ENCODE assay signal across 12 cellular contexts in genomic region chr13:32253911-32254399, GRCh38.
DNase-seq lines count a peak whose midpoint lies in the region; ATAC-seq and TF ChIP-seq lines count a peak whose summit lies in the region.
"Had no signal": no experiment of that assay in that cellular context is flagged by ENCODE, and none has a peak within 500 bp of the region (broad histone marks: within the 10 kb centered on the region; RNA-seq: fewer than 3 reads in every experiment).

No MANE protein-coding gene starts in this region.

- CTCF ChIA-PET in SK-N-SH (lab: Yijun Ruan, JAX): interaction anchor here (1.0 to 3.3 kb wide), 4 partner anchors 8 to 344 kb away, joined by 3 to 21 read pairs (median 4); no protein-coding TSS in a partner anchor

- intact Hi-C loops in heart left ventricle (cut with DNase I): loop anchor here in 4 of 10 donors (2.0 to 5.0 kb wide), 3 partner anchors 31 to 43 kb away; no protein-coding TSS in a partner anchor

- TF ChIP-seq CTCF in heart left ventricle (IDR thresholded peaks at IDR 0.05): no peak
- no peak for TF ChIP-seq CTCF in thoracic aorta (IDR thresholded peaks at IDR 0.05)
- no peak for TF ChIP-seq CTCF in SK-N-SH (IDR thresholded peaks at IDR 0.05)

- no peaks in the 10 kb centered on the region for H3K9me2 ChIP-seq in SK-N-SH

- peak overlapping the region; percentile 42 for H3K9ac ChIP-seq in mucosa of stomach (ENCODE audit: low read length)
- no peak overlapping the region for H3K9ac ChIP-seq in SK-N-SH

- H3K36me3 ChIP-seq in heart left ventricle: peaks cover 0 to 69% (median 21%) of the 10 kb centered on the region in 9 donors
- H3K36me3 ChIP-seq in mucosa of stomach (ENCODE audit: control insufficient read depth, insufficient read depth, low read length): no peaks in the 10 kb centered on the region
- no peaks in the 10 kb centered on the region for H3K36me3 ChIP-seq in thoracic aorta
- peaks cover 0 to 4% of the 10 kb centered on the region in 2 experiments for H3K36me3 ChIP-seq in SK-N-SH (replicated peaks in 1 of 2; ENCODE audit: control insufficient read depth in 1 of 2, insufficient read depth in 2 of 2, low read length in 1 of 2)

- ATAC-seq in heart left ventricle (peak; percentile 54 to 80 (median 61)), thoracic aorta (ENCODE audit: insufficient number of reproducible peaks, low FRiP score, low read depth) (peak; percentile 52), GM19397 (IDR thresholded peaks at IDR 0.05; ENCODE audit: unreplicated experiment) (no peak), GM21447 (IDR thresholded peaks at IDR 0.05; ENCODE audit: unreplicated experiment) (no peak)
- ATAC-seq: activated T-cell treated with anti-CD3 and anti-CD28 coated beads, Interleukin-2, amount 50 U/mL, for 72 hours; GM23338 had no signal

- no peak for TF ChIP-seq EP300 in SK-N-SH (IDR thresholded peaks at IDR 0.05; ENCODE audit: borderline replicate concordance in 1 of 2, low read depth in 1 of 2, low read length in 1 of 2)

- H3K4me2 ChIP-seq in SK-N-SH: no peak overlapping the region
- H3K4me2 ChIP-seq: GM23338 had no signal

- H3K9me3 ChIP-seq in heart left ventricle (no peaks in the 10 kb centered on the region), mucosa of stomach (ENCODE audit: control insufficient read depth, low read length) (no peaks in the 10 kb centered on the region), thoracic aorta (no peaks in the 10 kb centered on the region), SK-N-SH (no peaks in the 10 kb centered on the region)

- H2AFZ ChIP-seq in SK-N-SH (ENCODE audit: low read depth): no peak overlapping the region
- H2AFZ ChIP-seq: GM23338 had no signal

- WGBS in heart left ventricle, 4 donors: 24 to 34% (median 30%) methylated on average over 14 of the region's 14 CpGs
- 88% methylated on average over 14 of the region's 14 CpGs for WGBS in SK-N-SH (ENCODE audit: low lambda C conversion rate)

- DNase-seq in astrocyte of the hippocampus (ENCODE audit: low read depth, low spot score) (peak; percentile 32), heart left ventricle (no peak), thoracic aorta (ENCODE audit: low spot score) (no peak), SK-N-SH (no peak), NCI-H2081 (lab: John Stamatoyannopoulos, UW) (no peak)
- DNase-seq: activated T-cell treated with anti-CD3 and anti-CD28 coated beads, Interleukin-2, amount 50 U/mL, for 72 hours; NCI-H1930; stimulated activated CD4-positive, alpha-beta T cell treated with anti-CD3 and anti-CD28 coated beads, Interleukin-4, amount 100 ng/mL, for 1 hour had no signal

- POLR2A ChIA-PET in SK-N-SH (lab: Yijun Ruan, JAX): no interaction called here

- H3K79me2 ChIP-seq in SK-N-SH (ENCODE audit: insufficient read depth): no peaks in the 10 kb centered on the region

- no peaks in the 10 kb centered on the region for H3K27me3 ChIP-seq in heart left ventricle
- no peaks in the 10 kb centered on the region for H3K27me3 ChIP-seq in mucosa of stomach (ENCODE audit: control insufficient read depth, insufficient read depth, low read length)
- no peaks in the 10 kb centered on the region for H3K27me3 ChIP-seq in thoracic aorta (replicated peaks; ENCODE audit: insufficient read depth)
- no peaks in the 10 kb centered on the region for H3K27me3 ChIP-seq in SK-N-SH (ENCODE audit: insufficient read depth)

- no peak for TF ChIP-seq POLR2A in heart left ventricle (IDR thresholded peaks at IDR 0.05)

- peak overlapping the region; percentile 8 to 55 (median 49) for H3K4me3 ChIP-seq in heart left ventricle
- no peak overlapping the region for H3K4me3 ChIP-seq in mucosa of stomach (ENCODE audit: low read length)
- H3K4me3 ChIP-seq in thoracic aorta: peak overlapping the region; percentile 75
- no peak overlapping the region for H3K4me3 ChIP-seq in SK-N-SH (ENCODE audit: low read depth in 2 of 2, low read length in 1 of 2)
- H3K4me3 ChIP-seq: GM23338 had no signal

- H3F3A ChIP-seq in SK-N-SH (replicated peaks; ENCODE audit: insufficient read depth): no peaks in the 10 kb centered on the region

- H3K4me1 ChIP-seq in heart left ventricle (peaks cover 0 to 57% (median 21%) of the 10 kb centered on the region in 12 donors), mucosa of stomach (ENCODE audit: control insufficient read depth, insufficient read depth, low read length) (peaks cover 15% of the 10 kb centered on the region), thoracic aorta (ENCODE audit: control insufficient read depth in 1 of 2, low read depth in 2 of 2) (peaks cover 0 to 29% of the 10 kb centered on the region in 2 donors), SK-N-SH (ENCODE audit: control insufficient read depth in 1 of 2, insufficient read depth in 2 of 2, low read depth in 1 of 2, low read length in 1 of 2) (no peaks in the 10 kb centered on the region)

- TF ChIP-seq RAD21 in SK-N-SH (IDR thresholded peaks at IDR 0.05; ENCODE audit: low read length): no peak

- peak overlapping the region; percentile 79 to 93 (median 88) for H3K27ac ChIP-seq in heart left ventricle
- peak overlapping the region; percentile 82 for H3K27ac ChIP-seq in thoracic aorta
- H3K27ac ChIP-seq in SK-N-SH (ENCODE audit: low read depth in 2 of 2, low read length in 1 of 2): no peak overlapping the region

- H4K20me1 ChIP-seq in SK-N-SH (ENCODE audit: insufficient read depth): no peaks in the 10 kb centered on the region

TF ChIP-seq in SK-N-SH, 30 proteins besides CTCF, POLR2A, EP300 and RAD21:
- no peak for TF ChIP-seq NFIC (IDR thresholded peaks at IDR 0.05; ENCODE audit: borderline replicate concordance)
- no peak for TF ChIP-seq SIN3A (IDR thresholded peaks at IDR 0.05; ENCODE audit: borderline replicate concordance, low read depth, low read length)
- TF ChIP-seq USF1 (IDR thresholded peaks at IDR 0.05; ENCODE audit: borderline replicate concordance, low read depth): no peak
- no peak for TF ChIP-seq GATA2 (CRISPR knock-in tag; IDR thresholded peaks at IDR 0.05)
- no peak for TF ChIP-seq USF2 (IDR thresholded peaks at IDR 0.05; ENCODE audit: borderline replicate concordance, low read depth, low read length)
- no peak for TF ChIP-seq MEF2A (IDR thresholded peaks at IDR 0.05; ENCODE audit: borderline replicate concordance, low read depth)
- no peak for TF ChIP-seq MXI1 (IDR thresholded peaks at IDR 0.05; ENCODE audit: low read depth, low read length)
- no peak for TF ChIP-seq RFX5 (IDR thresholded peaks at IDR 0.05; ENCODE audit: low read length)

Comparison
In these comparisons a context has a peak if more than half of its experiments do, and no peak if none do; other contexts are left out.
1. ATAC-seq: peak in heart left ventricle (4 of 4) and thoracic aorta (single experiment); none in GM19397 (single experiment) and GM21447 (single experiment).
2. H3K27ac ChIP-seq: peak in heart left ventricle (12 of 12) and thoracic aorta (2 of 2); none in SK-N-SH (0 of 2).
3. H3K4me3 ChIP-seq: peak in heart left ventricle (12 of 12) and thoracic aorta (single experiment); none in mucosa of stomach (single experiment) and SK-N-SH (0 of 2).